ENCODE assay signal across 8 cellular contexts in genomic region chr3:125120370-125121122, GRCh38.
DNase-seq lines count a peak whose midpoint lies in the region; ATAC-seq and TF ChIP-seq lines count a peak whose summit lies in the region.
"Had no signal": no experiment of that assay in that cellular context is flagged by ENCODE, and none has a peak within 500 bp of the region (broad histone marks: within the 10 kb centered on the region; RNA-seq: fewer than 3 reads in every experiment).

No MANE protein-coding gene starts in this region.

- CTCF ChIA-PET in WTC11 (lab: Charles Lee), result interaction anchor here (0.9 to 1.9 kb wide), 11 partner anchors 9 to 182 kb away, joined by 3 to 10 read pairs (median 4); no protein-coding TSS in a partner anchor

- no peaks in the 10 kb centered on the region for H3K36me3 ChIP-seq in transverse colon

- in situ Hi-C loops in GM13977 (cut with MboI; ENCODE audit: low pct_unique_long_range_greater_than_20kb, low sequenced_read_pairs, unreplicated experiment), result no loop called here
- in situ Hi-C loops in transverse colon (cut with MboI; ENCODE audit: low pct_ligation_motif_present in 1 of 4, low pct_unique_long_range_greater_than_20kb in 1 of 4, low sequenced_read_pairs in 3 of 4), result no loop called here

- ATAC-seq in GM21825 (IDR thresholded peaks at IDR 0.05; ENCODE audit: unreplicated experiment) (peak; percentile 31), WTC11 (peak; percentile 93)
- peak; percentile 74 to 80 for ATAC-seq in stimulated activated naive B cell treated with anti-CD40 and anti-IgM and Interleukin-4, amounts not matched to agents 10 μg/mL and 1 μg/mL and 100 μg/mL, for 72 hours (replicated peaks)

- H3K36me3 Mint-ChIP-seq in WTC11, result 0 out of 2 replicates have a peak, but pooled peaks cover 4% of the 10 kb centered on the region
- H3K36me3 Mint-ChIP-seq in stimulated activated naive B cell treated with anti-CD40 and anti-IgM and Interleukin-4, amounts not matched to agents 10 μg/mL and 1 μg/mL and 100 μg/mL, for 72 hours, result peaks cover 6 to 13% of the 10 kb centered on the region in 2 donors

- 72 to 93% methylated on average over 3 to 21 of the region's 21 CpGs for WGBS in transverse colon (ENCODE audit: low coverage in 1 of 2), 2 donors

- peaks cover 0 to 26% (median 13%) of the 10 kb centered on the region in 4 donors for H3K4me1 ChIP-seq in transverse colon

- POLR2A ChIA-PET in WTC11 (lab: Charles Lee), result interaction anchor here (0.6 to 1.2 kb wide), 5 partner anchors 9 to 350 kb away, joined by 3 read pairs; no protein-coding TSS in a partner anchor

- H3K4me3 Mint-ChIP-seq in WTC11, result peak overlapping the region; percentile 74
- H3K4me3 Mint-ChIP-seq in stimulated activated naive B cell treated with anti-CD40 and anti-IgM and Interleukin-4, amounts not matched to agents 10 μg/mL and 1 μg/mL and 100 μg/mL, for 72 hours, result peak overlapping the region in 1 of 2 donors; percentile 39

- intact Hi-C loops in transverse colon (cut with DNase I; ENCODE audit: low total_unique reads), result no loop called here

- DNase-seq in WTC11 (ENCODE audit: low spot score) (peak; percentile 79), GM13977 (ENCODE audit: low spot score) (no peak), transverse colon (no peak)
- DNase-seq in stimulated activated naive B cell treated with anti-CD40 and anti-IgM and Interleukin-4, amounts not matched to agents 10 μg/mL and 1 μg/mL and 100 μg/mL, for 72 hours, result peak; percentile 45
- no peak for DNase-seq in activated naive CD4-positive, alpha-beta T cell treated with Interleukin-2 at 50 U/mL for 16 hours

- H3K9me3 Mint-ChIP-seq in WTC11, result no peaks in the 10 kb centered on the region
- H3K9me3 Mint-ChIP-seq in stimulated activated naive B cell treated with anti-CD40 and anti-IgM and Interleukin-4, amounts not matched to agents 10 μg/mL and 1 μg/mL and 100 μg/mL, for 72 hours, result peaks cover 10 to 14% of the 10 kb centered on the region in 2 donors

- TF ChIP-seq EP300 in transverse colon (IDR thresholded peaks at IDR 0.05; ENCODE audit: low read depth), result no peak

- no peaks in the 10 kb centered on the region for H3K9me3 ChIP-seq in iPS-18c (ENCODE audit: control insufficient read depth, insufficient read depth, low read length)
- no peaks in the 10 kb centered on the region for H3K9me3 ChIP-seq in transverse colon

- TF ChIP-seq CTCF in WTC11 (IDR thresholded peaks at IDR 0.05), result no peak
- TF ChIP-seq CTCF in GM13977 (IDR thresholded peaks at IDR 0.05; ENCODE audit: extremely low read depth, insufficient read depth, missing control alignments), result no peak
- no peak for TF ChIP-seq CTCF in transverse colon (IDR thresholded peaks at IDR 0.05)

- H3K27me3 ChIP-seq in transverse colon, result no peaks in the 10 kb centered on the region

- peak overlapping the region; percentile 50 for H3K4me3 ChIP-seq in iPS-18c (ENCODE audit: insufficient read depth, low read depth, low read length)
- H3K4me3 ChIP-seq in transverse colon, result no peak overlapping the region
- H3K4me3 ChIP-seq: lung had no signal

- peak overlapping the region in 1 of 4 donors; percentile 27 for H3K27ac ChIP-seq in transverse colon

- H3K27ac Mint-ChIP-seq in WTC11, result peak overlapping the region; percentile 57
- H3K27ac Mint-ChIP-seq in stimulated activated naive B cell treated with anti-CD40 and anti-IgM and Interleukin-4, amounts not matched to agents 10 μg/mL and 1 μg/mL and 100 μg/mL, for 72 hours, result peak overlapping the region; percentile 86

- no peak for TF ChIP-seq POLR2A in transverse colon (IDR thresholded peaks at IDR 0.05)

- H3K27me3 Mint-ChIP-seq in WTC11 (ENCODE audit: low read depth), result peaks cover 11% of the 10 kb centered on the region
- H3K27me3 Mint-ChIP-seq in stimulated activated naive B cell treated with anti-CD40 and anti-IgM and Interleukin-4, amounts not matched to agents 10 μg/mL and 1 μg/mL and 100 μg/mL, for 72 hours, result peaks cover 0 to 2% of the 10 kb centered on the region in 2 donors

- peaks cover 59% of the 10 kb centered on the region for H3K4me1 Mint-ChIP-seq in WTC11
- H3K4me1 Mint-ChIP-seq in stimulated activated naive B cell treated with anti-CD40 and anti-IgM and Interleukin-4, amounts not matched to agents 10 μg/mL and 1 μg/mL and 100 μg/mL, for 72 hours, result peaks cover 42 to 62% of the 10 kb centered on the region in 2 donors

TF ChIP-seq in WTC11, 78 proteins besides CTCF, POLR2A, EP300 and RAD21 (continues in another document):
- TF ChIP-seq ZNF232 (CRISPR knock-in tag; IDR thresholded peaks at IDR 0.05) (peak; percentile 41; the same call in 1 of the 2 replicates), TEAD1 (CRISPR knock-in tag; IDR thresholded peaks at IDR 0.05) (peak; percentile 81; the same call in 1 of the 2 replicates), JAZF1 (CRISPR knock-in tag; IDR thresholded peaks at IDR 0.05) (no peak), E2F4 (CRISPR knock-in tag; IDR thresholded peaks at IDR 0.05; ENCODE audit: borderline replicate concordance, low read depth) (no peak), STAT6 (CRISPR knock-in tag; conservative IDR thresholded peaks at IDR 0.05; ENCODE audit: low read depth) (0 out of 2 replicates have a peak, but pooled peaks have one; percentile 62), SMAD3 (CRISPR knock-in tag; IDR thresholded peaks at IDR 0.05; ENCODE audit: borderline replicate concordance) (no peak), FOXP4 (CRISPR knock-in tag; IDR thresholded peaks at IDR 0.05) (peak; percentile 67; the same call in 1 of the 2 replicates), ZNF138 (CRISPR knock-in tag; conservative IDR thresholded peaks at IDR 0.05) (peak; percentile 78), ZNF281 (CRISPR knock-in tag; IDR thresholded peaks at IDR 0.05) (peak; percentile 90)

Comparison
In these comparisons a context has a peak if more than half of its experiments do, and no peak if none do; other contexts are left out.
1. ATAC-seq: peak in every context shown above with its lines; median percentile 93 in WTC11; 77 in stimulated activated naive B cell treated with anti-CD40 and anti-IgM and Interleukin-4, amounts not matched to agents 10 μg/mL and 1 μg/mL and 100 μg/mL, for 72 hours; 31 in GM21825.
2. DNase-seq: peak in WTC11 (single experiment) and stimulated activated naive B cell treated with anti-CD40 and anti-IgM and Interleukin-4, amounts not matched to agents 10 μg/mL and 1 μg/mL and 100 μg/mL, for 72 hours (single experiment); none in GM13977 (single experiment), activated naive CD4-positive, alpha-beta T cell treated with Interleukin-2 at 50 U/mL for 16 hours (single experiment) and transverse colon (single experiment).